Comparison of ENCODE assay signal across 11 cellular contexts in the genomic region with DNA sequence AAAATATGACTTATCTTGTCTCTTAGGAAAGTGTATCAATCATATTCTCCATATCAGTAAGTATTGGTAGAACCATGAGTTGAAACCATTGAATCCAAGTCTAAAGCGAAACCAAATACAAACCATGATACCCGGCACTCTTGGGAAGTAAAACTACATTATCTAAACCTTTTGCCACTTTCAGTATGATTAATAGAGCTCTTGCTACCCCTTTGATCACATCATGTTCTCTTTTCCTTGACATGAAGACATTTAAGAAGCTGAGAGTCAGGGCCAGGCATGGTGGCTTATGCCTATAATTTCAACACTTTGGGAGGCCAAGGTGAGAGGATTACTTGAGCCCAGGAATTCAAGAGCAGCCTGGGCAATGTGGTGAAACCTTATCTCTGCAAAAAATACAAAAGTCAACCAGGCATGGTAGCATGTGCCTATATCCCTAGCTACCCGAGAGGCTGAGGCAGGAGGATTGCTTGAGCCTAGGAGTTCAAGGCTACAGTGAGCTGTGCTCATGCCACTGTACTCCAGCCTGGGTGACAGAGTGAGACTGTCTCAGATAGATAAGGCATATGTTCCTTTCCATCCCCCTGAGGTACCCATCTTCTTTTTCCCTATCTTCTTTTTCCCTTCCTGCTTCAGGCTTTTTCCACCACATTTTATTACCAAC. TPM values are rescaled to one million over a fixed set of nuclear protein-coding genes. Genes with fewer than 3 reads are reported as not detected.
A peak's percentile ranks its signal among the peaks of the same experiment; 100 is the strongest.
DNase-seq lines count a peak whose midpoint lies in the region; ATAC-seq, FAIRE-seq and TF ChIP-seq lines count a peak whose summit lies in the region.
"Had no signal": no experiment of that assay in that cellular context is flagged by ENCODE, and none has a peak within 500 bp of the region (broad histone marks: within the 10 kb centered on the region; RNA-seq: fewer than 3 reads in every experiment).

No MANE protein-coding gene starts in this region.

- H4K20me1 ChIP-seq in neural progenitor cell (ENCODE audit: low read depth): no peaks in the 10 kb centered on the region
- H4K20me1 ChIP-seq in HepG2 (ENCODE audit: insufficient read depth, low read length): no peaks in the 10 kb centered on the region

- in situ Hi-C loops in HepG2 (cut with HindIII; ENCODE audit: extremely low pct_ligation_motif_present, low pct_unique_long_range_greater_than_20kb): no loop called here

- FAIRE-seq in HepG2 (lab: Jason Lieb, UNC): no peak
- FAIRE-seq: RCC 7860 had no signal

- H3K9me3 ChIP-seq in neural progenitor cell (ENCODE audit: low read depth): no peaks in the 10 kb centered on the region
- H3K9me3 ChIP-seq in HepG2 (ENCODE audit: low read length): no peaks in the 10 kb centered on the region
- H3K9me3 ChIP-seq: upper lobe of right lung had no signal

- H3K36me3 Mint-ChIP-seq in activated CD8-positive, alpha-beta memory T cell treated with anti-CD3 and anti-CD28 coated beads, Interleukin-2, amount 10 ng/mL, durations not matched to agents 7 days and 5 days: peaks cover 36% of the 10 kb centered on the region
- peaks cover 8% of the 10 kb centered on the region for H3K36me3 Mint-ChIP-seq in neural progenitor cell

- no peak for TF ChIP-seq RAD21 in HepG2 (CRISPR knock-in tag; IDR thresholded peaks at IDR 0.05)

- H3F3A ChIP-seq in neural progenitor cell (ENCODE audit: low read depth): no peaks in the 10 kb centered on the region

- H3K4me1 ChIP-seq in neural progenitor cell (no peaks in the 10 kb centered on the region), HepG2 (ENCODE audit: insufficient read depth, low read length) (no peaks in the 10 kb centered on the region)
- H3K4me1 ChIP-seq: upper lobe of right lung had no signal

- H3K9me3 Mint-ChIP-seq in activated CD8-positive, alpha-beta memory T cell treated with anti-CD3 and anti-CD28 coated beads, Interleukin-2, amount 10 ng/mL, durations not matched to agents 7 days and 5 days (ENCODE audit: low read depth): no peaks in the 10 kb centered on the region
- H3K9me3 Mint-ChIP-seq in neural progenitor cell: no peaks in the 10 kb centered on the region

- TF ChIP-seq CTCF in neural progenitor cell (IDR thresholded peaks at IDR 0.05): no peak
- TF ChIP-seq CTCF in HepG2 (CRISPR knock-in tag; IDR thresholded peaks at IDR 0.05): no peak

- H3K79me2 ChIP-seq in neural progenitor cell (ENCODE audit: low read depth) (no peaks in the 10 kb centered on the region), HepG2 (ENCODE audit: insufficient read depth, low read length) (no peaks in the 10 kb centered on the region)

- TF ChIP-seq POLR2A in HepG2 (IDR thresholded peaks at IDR 0.05; ENCODE audit: insufficient read depth in 1 of 2, low read depth in 2 of 2, low read length in 2 of 2): no peak

- CTCF ChIA-PET in activated CD8-positive, alpha-beta memory T cell treated with anti-CD3 and anti-CD28 coated beads, Interleukin-2, amount 10 ng/mL, durations not matched to agents 7 days and 5 days (lab: Charles Lee): interaction anchor here (0.6 to 1.2 kb wide), 3 partner anchors 45 to 766 kb away, joined by 3 to 4 read pairs (median 3); a partner anchor contains a TSS
- CTCF ChIA-PET in HepG2 (lab: Yijun Ruan, JAX; ENCODE audit: low intra/inter-chr PET ratio, low total read pairs): no interaction called here

- peak overlapping the region; percentile 42 for H3K27ac Mint-ChIP-seq in activated CD8-positive, alpha-beta memory T cell treated with anti-CD3 and anti-CD28 coated beads, Interleukin-2, amount 10 ng/mL, durations not matched to agents 7 days and 5 days
- H3K27ac Mint-ChIP-seq in neural progenitor cell: no peak overlapping the region

- intact Hi-C loops in HepG2 (cut with micrococcal nuclease; ENCODE audit: unreplicated experiment): no loop called here

- H3K4me3 Mint-ChIP-seq in activated CD8-positive, alpha-beta memory T cell treated with anti-CD3 and anti-CD28 coated beads, Interleukin-2, amount 10 ng/mL, durations not matched to agents 7 days and 5 days: no peak overlapping the region
- H3K4me3 Mint-ChIP-seq in neural progenitor cell: no peak overlapping the region

- H3K27me3 Mint-ChIP-seq in activated CD8-positive, alpha-beta memory T cell treated with anti-CD3 and anti-CD28 coated beads, Interleukin-2, amount 10 ng/mL, durations not matched to agents 7 days and 5 days: no peaks in the 10 kb centered on the region
- H3K27me3 Mint-ChIP-seq in neural progenitor cell (ENCODE audit: insufficient read depth, low read depth): no peaks in the 10 kb centered on the region

- no peak overlapping the region for H3K9ac ChIP-seq in neural progenitor cell
- H3K9ac ChIP-seq in HepG2 (ENCODE audit: insufficient read depth, low read depth, low read length): no peak overlapping the region

- DNase-seq in activated CD8-positive, alpha-beta memory T cell treated with anti-CD3 and anti-CD28 coated beads, Interleukin-2, amount 10 ng/mL, durations not matched to agents 7 days and 5 days: no peak
- DNase-seq in activated CD8-positive, alpha-beta memory T cell treated with anti-CD3 and anti-CD28 coated beads, Interleukin-2, amount 50 U/mL, for 4 hours: no peak
- peak; percentile 4 for DNase-seq in stimulated activated CD4-positive, alpha-beta T cell treated with anti-CD3 and anti-CD28 coated beads, Interleukin-4, amount 100 ng/mL, for 24 hours
- DNase-seq in neural progenitor cell (ENCODE audit: low spot score) (no peak), AML-193 (lab: John Stamatoyannopoulos, UW) (no peak), HepG2 (ENCODE audit: low spot score) (no peak)
- DNase-seq: ACHN, upper lobe of right lung had no signal

- H2AFZ ChIP-seq in neural progenitor cell (replicated peaks): no peak overlapping the region
- H2AFZ ChIP-seq in HepG2 (ENCODE audit: low read length): no peak overlapping the region

- H3K27ac ChIP-seq in neural progenitor cell (no peak overlapping the region), HepG2 (ENCODE audit: extremely low read length, insufficient read depth, low read length) (no peak overlapping the region)
- H3K27ac ChIP-seq: upper lobe of right lung had no signal

- POLR2A ChIA-PET in HepG2 (lab: Yijun Ruan, JAX): no interaction called here

- BruUV-seq in HepG2 (replicated peaks; lab: Mats Ljungman, UMichigan): no TSS peak

- H3K27me3 ChIP-seq in neural progenitor cell (no peaks in the 10 kb centered on the region), HepG2 (ENCODE audit: control insufficient read depth in 1 of 2, insufficient read depth in 2 of 2, low read length in 2 of 2) (no peaks in the 10 kb centered on the region)
- H3K27me3 ChIP-seq: upper lobe of right lung had no signal

- H3K36me3 ChIP-seq in neural progenitor cell: peaks cover 10% of the 10 kb centered on the region
- no peaks in the 10 kb centered on the region for H3K36me3 ChIP-seq in HepG2 (replicated peaks in 1 of 2; ENCODE audit: control insufficient read depth in 1 of 2, insufficient read depth in 2 of 2, low read length in 2 of 2)
- H3K36me3 ChIP-seq: upper lobe of right lung had no signal

- TF ChIP-seq EP300 in HepG2 (IDR thresholded peaks at IDR 0.05; ENCODE audit: low read depth in 2 of 2, low read length in 2 of 2): no peak
- TF ChIP-seq EP300 in HepG2 (CRISPR knock-in tag; IDR thresholded peaks at IDR 0.05; ENCODE audit: borderline replicate concordance): no peak

- ATAC-seq in activated CD8-positive, alpha-beta memory T cell treated with anti-CD3 and anti-CD28 coated beads, Interleukin-2, amount 10 ng/mL, durations not matched to agents 7 days and 5 days: peak; percentile 82
- ATAC-seq in GM21737 (IDR thresholded peaks at IDR 0.05; ENCODE audit: unreplicated experiment) (peak; percentile 71), HG03565 (IDR thresholded peaks at IDR 0.05; ENCODE audit: unreplicated experiment) (peak; percentile 83), HepG2 (no peak)
- ATAC-seq: upper lobe of right lung had no signal

- no peak overlapping the region for H3K4me2 ChIP-seq in neural progenitor cell
- no peak overlapping the region for H3K4me2 ChIP-seq in HepG2 (ENCODE audit: low read depth, low read length)

- 95% methylated on average over 3 of the region's 3 CpGs for WGBS in HepG2 (ENCODE audit: low lambda C conversion rate)

- no peak overlapping the region for H3K4me3 ChIP-seq in neural progenitor cell
- no peak overlapping the region for H3K4me3 ChIP-seq in HepG2 (replicated peaks in 1 of 3; ENCODE audit: insufficient read depth in 1 of 3, low read depth in 2 of 3, low read length in 3 of 3)
- H3K4me3 ChIP-seq: upper lobe of right lung had no signal

- H3K4me1 Mint-ChIP-seq in activated CD8-positive, alpha-beta memory T cell treated with anti-CD3 and anti-CD28 coated beads, Interleukin-2, amount 10 ng/mL, durations not matched to agents 7 days and 5 days: peaks cover 24% of the 10 kb centered on the region
- no peaks in the 10 kb centered on the region for H3K4me1 Mint-ChIP-seq in neural progenitor cell

TF ChIP-seq in HepG2, 621 proteins besides CTCF, POLR2A, EP300 and RAD21 (continues in another document):
- TF ChIP-seq THAP11 (CRISPR knock-in tag; IDR thresholded peaks at IDR 0.05): no peak
- TF ChIP-seq ATF7 (IDR thresholded peaks at IDR 0.05): no peak
- no peak for TF ChIP-seq ATF7 (CRISPR knock-in tag; IDR thresholded peaks at IDR 0.05)

RNA-seq across cellular contexts. Expression of a gene that starts 45.4 kb away (rescaled TPM):
- 10 to 100 TPM; 15.7 to 15.8 TPM for total RNA-seq in activated CD8-positive, alpha-beta memory T cell treated with anti-CD3 and anti-CD28 coated beads, Interleukin-2, amount 10 ng/mL, durations not matched to agents 7 days and 5 days
- total RNA-seq in neural progenitor cell (ENCODE audit: low replicate concordance) (25.8 and 40.4 TPM in 2 replicates), HepG2 (2016; rRNA removed; fragmentation: Illumina TruSeq; extraction: Trizol) (8.4 and 8.8 TPM in 2 replicates)
- total RNA-seq in HepG2 (2016; cell fraction: cytosol; rRNA removed; fragmentation: Illumina TruSeq; extraction: Trizol; ENCODE audit: low read depth): 2.2 and 2.4 TPM in 2 replicates
- total RNA-seq in HepG2 (2016; cell fraction: insoluble cytoplasmic fraction; rRNA removed; fragmentation: Illumina TruSeq; extraction: Trizol): 7.3 and 8.4 TPM in 2 replicates
- 2.9 and 3.2 TPM in 2 replicates for total RNA-seq in HepG2 (2016; cell fraction: membrane; rRNA removed; fragmentation: Illumina TruSeq; extraction: Trizol)
- 17.3 and 17.4 TPM in 2 replicates for total RNA-seq in HepG2 (2016; cell fraction: nucleus; rRNA removed; fragmentation: Illumina TruSeq; extraction: Trizol)
- 0.89 and 1.7 TPM in 2 replicates for polyA plus RNA-seq in HepG2 (2011; rRNA removed)
- 0.37 and 0.47 TPM in 2 replicates for polyA plus RNA-seq in HepG2 (2011; cell fraction: cytosol; rRNA removed)
- polyA plus RNA-seq in HepG2 (2011; cell fraction: nucleus; rRNA removed): 1.7 and 2.2 TPM in 2 replicates
- 1.0 and 2.1 TPM in 2 replicates for polyA plus RNA-seq in HepG2 (2012)
- 0.09 and 0.11 TPM in 2 replicates for polyA plus RNA-seq in HepG2 (2016; cell fraction: cytosol; fragmentation: Illumina TruSeq; extraction: Trizol; ENCODE audit: low read depth)
- 6.2 and 6.7 TPM in 2 replicates for polyA plus RNA-seq in HepG2 (2016; cell fraction: insoluble cytoplasmic fraction; fragmentation: Illumina TruSeq; extraction: Trizol; ENCODE audit: low read depth)
- 0.48 and 0.52 TPM in 2 replicates for polyA plus RNA-seq in HepG2 (2016; cell fraction: membrane; fragmentation: Illumina TruSeq; extraction: Trizol; ENCODE audit: low read depth)
- 15.7 and 16.2 TPM in 2 replicates for polyA plus RNA-seq in HepG2 (2016; cell fraction: nucleus; fragmentation: Illumina TruSeq; extraction: Trizol; ENCODE audit: insufficient read depth, low read depth)
- 1.0 and 3.6 TPM in 2 replicates for polyA minus RNA-seq in HepG2 (2011; rRNA and poly(A)+ RNA removed; ENCODE audit: low replicate concordance)
- polyA minus RNA-seq in HepG2 (2011; cell fraction: cytosol; rRNA and poly(A)+ RNA removed): 1.1 TPM in 2 replicates
- polyA minus RNA-seq in HepG2 (2011; cell fraction: nucleus; rRNA and poly(A)+ RNA removed): 11.7 and 15.8 TPM in 2 replicates
